Comparison of ENCODE assay signal across 1 cellular context in genomic region chr12:12916135-12916956, GRCh38.
TF ChIP-seq lines count a peak whose summit lies in the region.

No MANE protein-coding gene starts in this region.

TF ChIP-seq in HCT116, 20 proteins besides CTCF, POLR2A, EP300 and RAD21 (continued from another document):
- TF ChIP-seq REST (IDR thresholded peaks at IDR 0.05; ENCODE audit: low read depth): no peak
- TF ChIP-seq SRF (IDR thresholded peaks at IDR 0.05; ENCODE audit: low read depth): no peak
- peak; percentile 47; the same call in 1 of the 2 replicates for TF ChIP-seq CEBPB (IDR thresholded peaks at IDR 0.05; ENCODE audit: low read depth)
- TF ChIP-seq ATF3 (IDR thresholded peaks at IDR 0.05): no peak
- TF ChIP-seq JUND (IDR thresholded peaks at IDR 0.05): peak; percentile 40; the same call in 1 of the 2 replicates
- TF ChIP-seq MAX (IDR thresholded peaks at IDR 0.05): 0 out of 2 replicates have a peak, but pooled peaks have one; percentile 11
- no peak for TF ChIP-seq ZNF274 (IDR thresholded peaks at IDR 0.05; ENCODE audit: low read depth, low read length)
TF ChIP-seq in HCT116: peak in this region for 7.
